13 cellular contexts compared by ENCODE assay signal in the genomic region with DNA sequence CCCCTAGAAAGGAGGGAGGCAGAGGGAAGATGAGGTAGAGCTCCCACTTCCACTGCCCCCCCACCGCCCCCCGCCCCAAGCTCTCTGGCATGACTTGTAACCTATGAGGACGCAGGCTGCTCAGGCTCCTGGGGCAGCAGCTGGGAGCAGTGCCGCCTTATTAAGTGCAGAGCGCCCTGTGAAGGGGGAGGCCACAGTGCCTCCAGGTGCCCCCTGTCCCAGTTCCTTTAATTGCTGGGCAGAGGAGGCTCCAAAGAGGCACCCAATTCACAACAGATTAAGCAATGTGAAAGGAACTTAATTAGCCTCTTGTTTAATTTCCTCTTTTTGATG. TPM values are rescaled to one million over a fixed set of nuclear protein-coding genes. Genes with fewer than 3 reads are reported as not detected.
A peak's percentile ranks its signal among the peaks of the same experiment; 100 is the strongest.
DNase-seq lines count a peak whose midpoint lies in the region; ATAC-seq and TF ChIP-seq lines count a peak whose summit lies in the region.
"Had no signal": no experiment of that assay in that cellular context is flagged by ENCODE, and none has a peak within 500 bp of the region (broad histone marks: within the 10 kb centered on the region; RNA-seq: fewer than 3 reads in every experiment).

No MANE protein-coding gene starts in this region.

- no TSS peak for BruUV-seq in Caco-2 (replicated peaks; lab: Mats Ljungman, UMichigan)

- peaks cover 70% of the 10 kb centered on the region for H3K36me3 Mint-ChIP-seq in Caco-2 (ENCODE audit: insufficient read depth, unreplicated experiment)

- H3K36me3 ChIP-seq in Caco-2 (ENCODE audit: control insufficient read depth, insufficient read depth, low read length) (no peaks in the 10 kb centered on the region; the same call in 1 of the 2 replicates), lower lobe of right lung (peaks cover 40% of the 10 kb centered on the region)

- H3K27me3 ChIP-seq in Caco-2 (replicated peaks; ENCODE audit: control insufficient read depth, insufficient read depth, low read length) (no peaks in the 10 kb centered on the region), lower lobe of right lung (ENCODE audit: low read depth) (no peaks in the 10 kb centered on the region)

- H3K9me3 ChIP-seq in Caco-2 (no peaks in the 10 kb centered on the region), lower lobe of right lung (no peaks in the 10 kb centered on the region)

- ATAC-seq in lower lobe of right lung, result no peak
- no peak for ATAC-seq in GM21423 (IDR thresholded peaks at IDR 0.05; ENCODE audit: unreplicated experiment)

- H3K4me1 ChIP-seq in Caco-2, result peaks cover 18% of the 10 kb centered on the region
- peaks cover 74% of the 10 kb centered on the region for H3K4me1 ChIP-seq in lower lobe of right lung

- peak overlapping the region; percentile 14 for H3K27ac ChIP-seq in lower lobe of right lung

- no peaks in the 10 kb centered on the region for H3K27me3 Mint-ChIP-seq in Caco-2 (ENCODE audit: insufficient read depth, unreplicated experiment)

- CTCF ChIA-PET in Caco-2 (lab: Charles Lee), result interaction anchor here (0.6 to 1.3 kb wide), 4 partner anchors 35 to 51 kb away, joined by 3 to 6 read pairs (median 3); no protein-coding TSS in a partner anchor

- no peak overlapping the region for H3K4me3 ChIP-seq in Caco-2 (ENCODE audit: low read depth, low read length)
- H3K4me3 ChIP-seq in lower lobe of right lung, result no peak overlapping the region

- peak overlapping the region; percentile 65 for H3K27ac Mint-ChIP-seq in Caco-2 (ENCODE audit: unreplicated experiment)

- H3K9me3 Mint-ChIP-seq in Caco-2 (ENCODE audit: unreplicated experiment), result no peaks in the 10 kb centered on the region

- POLR2A ChIA-PET in Caco-2 (lab: Charles Lee), result interaction anchor here (1.2 kb wide), 1 partner anchor 10 kb away, joined by 3 read pairs; a partner anchor contains a TSS

- intact Hi-C loops in Caco-2 (cut with micrococcal nuclease; ENCODE audit: unreplicated experiment) (no loop called here), lower lobe of right lung (cut with DNase I) (no loop called here)

- peaks cover 19% of the 10 kb centered on the region for H3K4me1 Mint-ChIP-seq in Caco-2 (ENCODE audit: low read depth, unreplicated experiment)

- no peak overlapping the region for H3K4me3 Mint-ChIP-seq in Caco-2 (ENCODE audit: unreplicated experiment)

- TF ChIP-seq CTCF in Caco-2 (IDR thresholded peaks at IDR 0.05; ENCODE audit: insufficient read depth in 1 of 2, low read depth in 1 of 2, low read length in 1 of 2, severe bottlenecking in 1 of 2, unreplicated experiment in 1 of 2) (no peak), lower lobe of right lung (IDR thresholded peaks at IDR 0.05) (no peak)

- DNase-seq in DMS53 (lab: John Stamatoyannopoulos, UW) (peak; percentile 39), DMS53 treated with DMSO at 0.1 percent for 48 hours (lab: John Stamatoyannopoulos, UW; ENCODE audit: unreplicated experiment) (no peak), Caco-2 (no peak), RPMI8226 (peak; percentile 63), lower lobe of right lung (no peak), A172 (ENCODE audit: low spot score) (no peak), epidermal melanocyte (ENCODE audit: insufficient read length, low spot score) (no peak)
- DNase-seq: 8988T, NCI-H187 had no signal

RNA-seq across cellular contexts. Expression of a gene that starts 2.9 kb away (rescaled TPM):
- total RNA-seq in Caco-2 (2022) (not detected in 2 replicates), lower lobe of right lung (not detected)
- not detected in 2 replicates for total RNA-seq in A172 (2014; rRNA removed; shearing (Covaris generic))
- total RNA-seq: frontal cortex, mesenteric fat pad, urinary bladder had no signal

RNA-seq across cellular contexts. Expression of a gene that starts 10.1 kb away (rescaled TPM):
- total RNA-seq in Caco-2 (2022), result 68.5 and 72.9 TPM in 2 replicates
- total RNA-seq in lower lobe of right lung, result 42.8 TPM
- 52.3 and 53.9 TPM in 2 replicates for total RNA-seq in A172 (2014; rRNA removed; shearing (Covaris generic))

RNA-seq across cellular contexts. Expression of a gene that starts 33.2 kb away (rescaled TPM):
- 21.9 and 23.0 TPM in 2 replicates for total RNA-seq in Caco-2 (2022)
- 56.4 TPM for total RNA-seq in lower lobe of right lung
- total RNA-seq in A172 (2014; rRNA removed; shearing (Covaris generic)), result 65.1 and 81.9 TPM in 2 replicates

RNA-seq across cellular contexts. Expression of a gene that starts 34.0 kb away (rescaled TPM):
- 46.9 and 60.3 TPM in 2 replicates for total RNA-seq in Caco-2 (2022)
- total RNA-seq in lower lobe of right lung, result 252 TPM
- total RNA-seq in A172 (2014; rRNA removed; shearing (Covaris generic)), result 153 and 155 TPM in 2 replicates

Comparison
In these comparisons a context has a peak if more than half of its experiments do, and no peak if none do; other contexts are left out.
1. DNase-seq: peak in DMS53 (single experiment) and RPMI8226 (single experiment); none in DMS53 treated with DMSO at 0.1 percent for 48 hours (single experiment), Caco-2 (0 of 2), lower lobe of right lung (single experiment), A172 (single experiment) and epidermal melanocyte (single experiment).